In genomic region chr2:15939556-15939853, GRCh38 we compare ENCODE assay signal across 8 cellular contexts. TPM values are rescaled to one million over a fixed set of nuclear protein-coding genes. Genes with fewer than 3 reads are reported as not detected.
A peak's percentile ranks its signal among the peaks of the same experiment; 100 is the strongest.
DNase-seq lines count a peak whose midpoint lies in the region; ATAC-seq and TF ChIP-seq lines count a peak whose summit lies in the region.

No MANE protein-coding gene starts in this region.

- H3K9me3 ChIP-seq in osteoblast (ENCODE audit: low read depth, low read length) = no peaks in the 10 kb centered on the region

- H3K4me3 ChIP-seq in epithelial cell of proximal tubule (ENCODE audit: low read depth, low read length) = peak overlapping the region; percentile 47
- no peak overlapping the region for H3K4me3 ChIP-seq in osteoblast (ENCODE audit: insufficient read depth, low read length)

- peak overlapping the region; percentile 57 for H3K4me2 ChIP-seq in osteoblast (ENCODE audit: insufficient read depth, low read length)

- peaks cover 43% of the 10 kb centered on the region for H3K27me3 ChIP-seq in osteoblast (ENCODE audit: insufficient read depth, low read length)

- DNase-seq in AG08396 (ENCODE audit: low spot score) (peak; percentile 70), epithelial cell of proximal tubule (ENCODE audit: low read depth) (no peak), osteoblast (ENCODE audit: insufficient read length, low spot score, missing footprints) (peak; percentile 93), NCI-H526 (lab: John Stamatoyannopoulos, UW) (no peak), SKM-1 (lab: John Stamatoyannopoulos, UW; ENCODE audit: unreplicated experiment) (no peak)

- no peak overlapping the region for H2AFZ ChIP-seq in osteoblast (ENCODE audit: low read length)

- no peak overlapping the region for H3K27ac ChIP-seq in osteoblast (ENCODE audit: low read depth, low read length)

- H3K4me1 ChIP-seq in osteoblast (ENCODE audit: insufficient read depth, low read length) = no peaks in the 10 kb centered on the region

- ATAC-seq in GM19324 (IDR thresholded peaks at IDR 0.05; ENCODE audit: low FRiP score, unreplicated experiment) = peak; percentile 54
- no peak for ATAC-seq in GM18907 (IDR thresholded peaks at IDR 0.05; ENCODE audit: unreplicated experiment)

- H4K20me1 ChIP-seq in osteoblast (ENCODE audit: insufficient read depth, low read length) = no peaks in the 10 kb centered on the region

- no peaks in the 10 kb centered on the region for H3K36me3 ChIP-seq in osteoblast (ENCODE audit: insufficient read depth, low read length)

- TF ChIP-seq CTCF in LNCAP (IDR thresholded peaks at IDR 0.05) = peak; percentile 74
- TF ChIP-seq CTCF in epithelial cell of proximal tubule (conservative IDR thresholded peaks at IDR 0.05; ENCODE audit: low read depth, low read length) = no peak
- peak; percentile 38 for TF ChIP-seq CTCF in osteoblast (IDR thresholded peaks at IDR 0.05; ENCODE audit: extremely low read depth, low read depth, low read length)

- H3K79me2 ChIP-seq in osteoblast (ENCODE audit: insufficient read depth, low read length) = no peaks in the 10 kb centered on the region

RNA-seq across cellular contexts. Expression of gene MYCN, which starts 0.8 kb away (rescaled TPM):
- total RNA-seq in epithelial cell of proximal tubule (0.51 and 3.0 TPM in 2 replicates), osteoblast (not detected in 2 replicates)

Comparison
In these comparisons a context has a peak if more than half of its experiments do, and no peak if none do; other contexts are left out.
1. DNase-seq: peak in AG08396 (single experiment) and osteoblast (single experiment); none in epithelial cell of proximal tubule (single experiment), NCI-H526 (0 of 2) and SKM-1 (single experiment).